In the genomic region with DNA sequence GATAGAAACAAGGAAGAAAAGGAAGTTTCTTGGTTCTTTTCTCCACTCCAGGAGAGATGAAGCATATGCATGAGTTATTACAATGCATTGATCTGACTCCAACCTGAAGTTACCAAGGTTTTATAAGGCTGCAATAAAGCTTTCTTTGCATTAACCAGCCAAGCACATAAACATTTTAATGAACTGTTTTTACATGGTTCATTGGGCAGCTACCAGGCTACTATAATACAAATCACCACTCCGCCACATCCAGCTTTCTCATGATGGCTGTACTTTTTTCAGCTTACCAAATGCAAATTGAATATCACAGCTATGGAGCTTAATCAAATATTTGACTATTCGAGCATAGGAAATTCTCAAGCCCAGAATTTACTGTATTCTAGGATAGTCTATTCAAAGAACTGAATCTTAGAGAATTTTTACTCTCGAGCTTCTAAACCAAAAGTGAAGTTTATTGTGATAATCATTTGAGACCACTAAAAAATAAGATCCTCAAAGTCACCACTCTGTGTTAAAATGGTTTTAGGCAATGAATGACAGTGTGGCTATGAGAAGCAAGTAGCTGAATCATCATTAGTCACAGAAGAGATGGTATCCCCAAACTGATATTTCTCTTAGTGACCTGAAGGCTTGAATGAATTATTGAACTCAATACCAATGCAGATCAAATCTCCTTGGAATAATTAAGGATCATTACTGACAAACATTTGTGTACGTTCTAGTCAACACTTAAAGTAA, we compare ENCODE assay signal across 25 cellular contexts. TPM values are rescaled to one million over a fixed set of nuclear protein-coding genes. Genes with fewer than 3 reads are reported as not detected.
DNase-seq lines count a peak whose midpoint lies in the region; ATAC-seq, FAIRE-seq and TF ChIP-seq lines count a peak whose summit lies in the region.
"Had no signal": no experiment of that assay in that cellular context is flagged by ENCODE, and none has a peak within 500 bp of the region (broad histone marks: within the 10 kb centered on the region; RNA-seq: fewer than 3 reads in every experiment).

No MANE protein-coding gene starts in this region.

- H3K9me3 ChIP-seq in HEK293 (ENCODE audit: control insufficient read depth, insufficient read depth, low read depth, low read length) (no peaks in the 10 kb centered on the region), left ventricle myocardium inferior (replicated peaks) (no peaks in the 10 kb centered on the region)
- H3K9me3 ChIP-seq: prostate gland, suprapubic skin had no signal

- POLR2A ChIA-PET in HEK293 (lab: Yijun Ruan, JAX), result no interaction called here

- H3K36me3 ChIP-seq in HEK293 (ENCODE audit: control insufficient read depth in 2 of 2, insufficient read depth in 1 of 2, low read length in 2 of 2), result no peaks in the 10 kb centered on the region
- no peaks in the 10 kb centered on the region for H3K36me3 ChIP-seq in left ventricle myocardium inferior
- H3K36me3 ChIP-seq: prostate gland, suprapubic skin had no signal

- H3K4me3 ChIP-seq in HEK293 (ENCODE audit: low read depth, low read length) (no peak overlapping the region), epithelial cell of esophagus (ENCODE audit: low read length) (no peak overlapping the region), left ventricle myocardium inferior (no peak overlapping the region)
- H3K4me3 ChIP-seq: prostate gland, suprapubic skin had no signal

- in situ Hi-C loops in Caki2 (cut with HindIII; ENCODE audit: low pct_unique_long_range_greater_than_20kb, low sequenced_read_pairs), result no loop called here

- peak; percentile 60 for DNase-seq in Caki2 (ENCODE audit: low read depth)
- DNase-seq in RCC 7860 (ENCODE audit: low spot score), result peak; percentile 56
- peak; percentile 45 for DNase-seq in epithelial cell of esophagus (ENCODE audit: low read depth)
- no peak for DNase-seq in NCI-H446 (lab: John Stamatoyannopoulos, UW)
- no peak for DNase-seq in left ventricle myocardium inferior
- DNase-seq: activated CD4-positive, alpha-beta T cell treated with anti-CD3 and anti-CD28 coated beads, Interleukin-2, amount 50 U/mL, for 48 hours; activated effector memory CD4-positive, alpha-beta T cell treated with Interleukin-2 at 50 U/mL for 16 hours; CD4-positive, CD25-positive, alpha-beta regulatory T cell; DMS 273 treated with DMSO at 0.1 percent for 48 hours; foreskin melanocyte; hypothalamus; NCI-H1436; NCI-H524; stimulated activated CD4-positive, alpha-beta T cell treated with anti-CD3 and anti-CD28 coated beads, Interleukin-2, amount 100 ng/mL, for 24 hours; T-helper 17 cell had no signal

- H3K4me1 ChIP-seq in HEK293 (ENCODE audit: control insufficient read depth, insufficient read depth, low read length), result no peaks in the 10 kb centered on the region
- no peaks in the 10 kb centered on the region for H3K4me1 ChIP-seq in left ventricle myocardium inferior
- H3K4me1 ChIP-seq: prostate gland, suprapubic skin had no signal

- intact Hi-C loops in left ventricle myocardium inferior (cut with micrococcal nuclease), result no loop called here

- H3K27ac ChIP-seq in HEK293 (ENCODE audit: extremely low read depth, low read depth, low read length), result no peak overlapping the region
- no peak overlapping the region for H3K27ac ChIP-seq in left ventricle myocardium inferior (replicated peaks)
- H3K27ac ChIP-seq: prostate gland, suprapubic skin had no signal

- no peak for ATAC-seq in GM19452 (IDR thresholded peaks at IDR 0.05; ENCODE audit: unreplicated experiment)
- no peak for ATAC-seq in GM18861 (IDR thresholded peaks at IDR 0.05; ENCODE audit: unreplicated experiment)
- ATAC-seq: stimulated activated effector memory CD8-positive, alpha-beta T cell treated with anti-CD3 and anti-CD28 coated beads, Interleukin-12 subunit alpha, Interleukin-12 subunit beta, amount 100 ng/mL, for 72 hours; T-helper 17 cell; WTC11 had no signal

- TF ChIP-seq CTCF in HEK293 (tag by site-specific recombination; IDR thresholded peaks at IDR 0.05), result no peak
- no peak for TF ChIP-seq CTCF in epithelial cell of esophagus (IDR thresholded peaks at IDR 0.05; ENCODE audit: insufficient read depth, low read depth, low read length, missing control alignments)
- TF ChIP-seq CTCF in left ventricle myocardium inferior (IDR thresholded peaks at IDR 0.05; ENCODE audit: borderline replicate concordance), result no peak

- CTCF ChIA-PET in HEK293 (lab: Yijun Ruan, JAX), result interaction anchor here (0.7 kb wide), 1 partner anchor 492 kb away, joined by 3 read pairs; no protein-coding TSS in a partner anchor

- peaks cover 25% of the 10 kb centered on the region for H3K27me3 ChIP-seq in left ventricle myocardium inferior (ENCODE audit: low read depth)
- H3K27me3 ChIP-seq: suprapubic skin had no signal

- FAIRE-seq in RCC 7860 (lab: Jason Lieb, UNC), result peak; percentile 92
- FAIRE-seq: G401.6, keratinocyte, urothelium cell line had no signal

TF ChIP-seq in HEK293, 187 proteins besides CTCF, POLR2A, EP300 and RAD21 (continues in another document):
- TF ChIP-seq ZNF843 (tag by site-specific recombination; IDR thresholded peaks at IDR 0.05), result no peak
- peak; percentile 50; the same call in 1 of the 2 replicates for TF ChIP-seq ZNF664 (tag by site-specific recombination; IDR thresholded peaks at IDR 0.05)
- no peak for TF ChIP-seq ZNF426 (tag by site-specific recombination; IDR thresholded peaks at IDR 0.05)
- TF ChIP-seq ZBTB17 (tag by site-specific recombination; IDR thresholded peaks at IDR 0.05), result no peak
- TF ChIP-seq, protein P1, sequence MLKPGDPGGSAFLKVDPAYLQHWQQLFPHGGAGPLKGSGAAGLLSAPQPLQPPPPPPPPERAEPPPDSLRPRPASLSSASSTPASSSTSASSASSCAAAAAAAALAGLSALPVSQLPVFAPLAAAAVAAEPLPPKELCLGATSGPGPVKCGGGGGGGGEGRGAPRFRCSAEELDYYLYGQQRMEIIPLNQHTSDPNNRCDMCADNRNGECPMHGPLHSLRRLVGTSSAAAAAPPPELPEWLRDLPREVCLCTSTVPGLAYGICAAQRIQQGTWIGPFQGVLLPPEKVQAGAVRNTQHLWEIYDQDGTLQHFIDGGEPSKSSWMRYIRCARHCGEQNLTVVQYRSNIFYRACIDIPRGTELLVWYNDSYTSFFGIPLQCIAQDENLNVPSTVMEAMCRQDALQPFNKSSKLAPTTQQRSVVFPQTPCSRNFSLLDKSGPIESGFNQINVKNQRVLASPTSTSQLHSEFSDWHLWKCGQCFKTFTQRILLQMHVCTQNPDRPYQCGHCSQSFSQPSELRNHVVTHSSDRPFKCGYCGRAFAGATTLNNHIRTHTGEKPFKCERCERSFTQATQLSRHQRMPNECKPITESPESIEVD (tag by site-specific recombination; IDR thresholded peaks at IDR 0.05), result peak; percentile 64
- TF ChIP-seq ZNF138 (tag by site-specific recombination; IDR thresholded peaks at IDR 0.05; ENCODE audit: borderline replicate concordance), result no peak
- TF ChIP-seq ZNF112 (tag by site-specific recombination; IDR thresholded peaks at IDR 0.05), result no peak
- TF ChIP-seq REPIN1 (tag by site-specific recombination; IDR thresholded peaks at IDR 0.05; ENCODE audit: low read depth), result no peak
- TF ChIP-seq KLF1 (tag by site-specific recombination; IDR thresholded peaks at IDR 0.05), result no peak
- TF ChIP-seq ZNF157 (tag by site-specific recombination; IDR thresholded peaks at IDR 0.05), result no peak
- no peak for TF ChIP-seq ZNF600 (tag by site-specific recombination; IDR thresholded peaks at IDR 0.05)
- TF ChIP-seq ZBTB7A (tag by site-specific recombination; IDR thresholded peaks at IDR 0.05; ENCODE audit: low read depth), result no peak
- TF ChIP-seq ZNF211 (tag by site-specific recombination; IDR thresholded peaks at IDR 0.05; ENCODE audit: low read depth), result no peak
- TF ChIP-seq, protein P2, sequence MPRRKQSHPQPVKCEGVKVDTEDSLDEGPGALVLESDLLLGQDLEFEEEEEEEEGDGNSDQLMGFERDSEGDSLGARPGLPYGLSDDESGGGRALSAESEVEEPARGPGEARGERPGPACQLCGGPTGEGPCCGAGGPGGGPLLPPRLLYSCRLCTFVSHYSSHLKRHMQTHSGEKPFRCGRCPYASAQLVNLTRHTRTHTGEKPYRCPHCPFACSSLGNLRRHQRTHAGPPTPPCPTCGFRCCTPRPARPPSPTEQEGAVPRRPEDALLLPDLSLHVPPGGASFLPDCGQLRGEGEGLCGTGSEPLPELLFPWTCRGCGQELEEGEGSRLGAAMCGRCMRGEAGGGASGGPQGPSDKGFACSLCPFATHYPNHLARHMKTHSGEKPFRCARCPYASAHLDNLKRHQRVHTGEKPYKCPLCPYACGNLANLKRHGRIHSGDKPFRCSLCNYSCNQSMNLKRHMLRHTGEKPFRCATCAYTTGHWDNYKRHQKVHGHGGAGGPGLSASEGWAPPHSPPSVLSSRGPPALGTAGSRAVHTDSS (tag by site-specific recombination; IDR thresholded peaks at IDR 0.05), result no peak
- TF ChIP-seq, protein P3, sequence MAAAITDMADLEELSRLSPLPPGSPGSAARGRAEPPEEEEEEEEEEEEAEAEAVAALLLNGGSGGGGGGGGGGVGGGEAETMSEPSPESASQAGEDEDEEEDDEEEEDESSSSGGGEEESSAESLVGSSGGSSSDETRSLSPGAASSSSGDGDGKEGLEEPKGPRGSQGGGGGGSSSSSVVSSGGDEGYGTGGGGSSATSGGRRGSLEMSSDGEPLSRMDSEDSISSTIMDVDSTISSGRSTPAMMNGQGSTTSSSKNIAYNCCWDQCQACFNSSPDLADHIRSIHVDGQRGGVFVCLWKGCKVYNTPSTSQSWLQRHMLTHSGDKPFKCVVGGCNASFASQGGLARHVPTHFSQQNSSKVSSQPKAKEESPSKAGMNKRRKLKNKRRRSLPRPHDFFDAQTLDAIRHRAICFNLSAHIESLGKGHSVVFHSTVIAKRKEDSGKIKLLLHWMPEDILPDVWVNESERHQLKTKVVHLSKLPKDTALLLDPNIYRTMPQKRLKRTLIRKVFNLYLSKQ (tag by site-specific recombination; IDR thresholded peaks at IDR 0.05; ENCODE audit: borderline replicate concordance), result no peak
- TF ChIP-seq ZNF76 (tag by site-specific recombination; IDR thresholded peaks at IDR 0.05; ENCODE audit: borderline replicate concordance, low read depth), result no peak
- no peak for TF ChIP-seq ZBTB8A (tag by site-specific recombination; IDR thresholded peaks at IDR 0.05)
- no peak for TF ChIP-seq ZNF707 (tag by site-specific recombination; IDR thresholded peaks at IDR 0.05)

RNA-seq across cellular contexts. Expression of a gene that starts 58.6 kb away (rescaled TPM):
- 8.4 and 17.3 TPM in 2 replicates for total RNA-seq in Caki2 (2014; rRNA removed; shearing (Covaris generic); ENCODE audit: low replicate concordance)
- total RNA-seq in left ventricle myocardium inferior, result 8.3 TPM

Comparison
In these comparisons a context has a peak if more than half of its experiments do, and no peak if none do; other contexts are left out.
1. DNase-seq: peak in Caki2 (single experiment), RCC 7860 (single experiment) and epithelial cell of esophagus (single experiment); none in NCI-H446 (0 of 2) and left ventricle myocardium inferior (single experiment).